Comparison of ENCODE assay signal across 1 cellular context in the genomic region with DNA sequence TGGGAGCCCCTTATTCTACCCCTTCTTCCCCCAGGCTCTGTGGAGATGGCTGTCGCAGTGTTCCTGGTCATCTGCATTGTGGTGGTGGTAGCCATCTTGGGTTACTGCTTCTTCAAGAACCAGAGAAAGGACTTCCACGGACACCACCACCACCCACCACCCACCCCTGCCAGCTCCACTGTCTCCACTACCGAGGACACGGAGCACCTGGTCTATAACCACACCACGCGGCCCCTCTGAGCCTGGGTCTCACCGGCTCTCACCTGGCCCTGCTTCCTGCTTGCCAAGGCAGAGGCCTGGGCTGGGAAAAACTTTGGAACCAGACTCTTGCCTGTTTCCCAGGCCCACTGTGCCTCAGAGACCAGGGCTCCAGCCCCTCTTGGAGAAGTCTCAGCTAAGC.
TF ChIP-seq lines count a peak whose summit lies in the region.

No MANE protein-coding gene starts in this region.

TF ChIP-seq in GM23338, 12 proteins besides CTCF, POLR2A, EP300 and RAD21:
- no peak for TF ChIP-seq CREB1 (CRISPR knock-in tag; IDR thresholded peaks at IDR 0.05; ENCODE audit: low read depth)
- TF ChIP-seq, protein P1, sequence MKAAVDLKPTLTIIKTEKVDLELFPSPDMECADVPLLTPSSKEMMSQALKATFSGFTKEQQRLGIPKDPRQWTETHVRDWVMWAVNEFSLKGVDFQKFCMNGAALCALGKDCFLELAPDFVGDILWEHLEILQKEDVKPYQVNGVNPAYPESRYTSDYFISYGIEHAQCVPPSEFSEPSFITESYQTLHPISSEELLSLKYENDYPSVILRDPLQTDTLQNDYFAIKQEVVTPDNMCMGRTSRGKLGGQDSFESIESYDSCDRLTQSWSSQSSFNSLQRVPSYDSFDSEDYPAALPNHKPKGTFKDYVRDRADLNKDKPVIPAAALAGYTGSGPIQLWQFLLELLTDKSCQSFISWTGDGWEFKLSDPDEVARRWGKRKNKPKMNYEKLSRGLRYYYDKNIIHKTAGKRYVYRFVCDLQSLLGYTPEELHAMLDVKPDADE (IDR thresholded peaks at IDR 0.05) = no peak
- TF ChIP-seq STAT1 (IDR thresholded peaks at IDR 0.05; ENCODE audit: unreplicated experiment) = no peak
- no peak for TF ChIP-seq POLR2AphosphoS5 (IDR thresholded peaks at IDR 0.05; ENCODE audit: low read depth)
- TF ChIP-seq, protein P2, sequence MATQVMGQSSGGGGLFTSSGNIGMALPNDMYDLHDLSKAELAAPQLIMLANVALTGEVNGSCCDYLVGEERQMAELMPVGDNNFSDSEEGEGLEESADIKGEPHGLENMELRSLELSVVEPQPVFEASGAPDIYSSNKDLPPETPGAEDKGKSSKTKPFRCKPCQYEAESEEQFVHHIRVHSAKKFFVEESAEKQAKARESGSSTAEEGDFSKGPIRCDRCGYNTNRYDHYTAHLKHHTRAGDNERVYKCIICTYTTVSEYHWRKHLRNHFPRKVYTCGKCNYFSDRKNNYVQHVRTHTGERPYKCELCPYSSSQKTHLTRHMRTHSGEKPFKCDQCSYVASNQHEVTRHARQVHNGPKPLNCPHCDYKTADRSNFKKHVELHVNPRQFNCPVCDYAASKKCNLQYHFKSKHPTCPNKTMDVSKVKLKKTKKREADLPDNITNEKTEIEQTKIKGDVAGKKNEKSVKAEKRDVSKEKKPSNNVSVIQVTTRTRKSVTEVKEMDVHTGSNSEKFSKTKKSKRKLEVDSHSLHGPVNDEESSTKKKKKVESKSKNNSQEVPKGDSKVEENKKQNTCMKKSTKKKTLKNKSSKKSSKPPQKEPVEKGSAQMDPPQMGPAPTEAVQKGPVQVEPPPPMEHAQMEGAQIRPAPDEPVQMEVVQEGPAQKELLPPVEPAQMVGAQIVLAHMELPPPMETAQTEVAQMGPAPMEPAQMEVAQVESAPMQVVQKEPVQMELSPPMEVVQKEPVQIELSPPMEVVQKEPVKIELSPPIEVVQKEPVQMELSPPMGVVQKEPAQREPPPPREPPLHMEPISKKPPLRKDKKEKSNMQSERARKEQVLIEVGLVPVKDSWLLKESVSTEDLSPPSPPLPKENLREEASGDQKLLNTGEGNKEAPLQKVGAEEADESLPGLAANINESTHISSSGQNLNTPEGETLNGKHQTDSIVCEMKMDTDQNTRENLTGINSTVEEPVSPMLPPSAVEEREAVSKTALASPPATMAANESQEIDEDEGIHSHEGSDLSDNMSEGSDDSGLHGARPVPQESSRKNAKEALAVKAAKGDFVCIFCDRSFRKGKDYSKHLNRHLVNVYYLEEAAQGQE (IDR thresholded peaks at IDR 0.05; ENCODE audit: unreplicated experiment) = no peak
- TF ChIP-seq EZH2phosphoT487 (IDR thresholded peaks at IDR 0.05; ENCODE audit: unreplicated experiment) = no peak
- no peak for TF ChIP-seq EZH2 (IDR thresholded peaks at IDR 0.05; ENCODE audit: low read depth, unreplicated experiment)
- no peak for TF ChIP-seq ZNF114 (CRISPR knock-in tag; IDR thresholded peaks at IDR 0.05)
- TF ChIP-seq JUNB (IDR thresholded peaks at IDR 0.05; ENCODE audit: unreplicated experiment) = no peak
- TF ChIP-seq, protein P3, sequence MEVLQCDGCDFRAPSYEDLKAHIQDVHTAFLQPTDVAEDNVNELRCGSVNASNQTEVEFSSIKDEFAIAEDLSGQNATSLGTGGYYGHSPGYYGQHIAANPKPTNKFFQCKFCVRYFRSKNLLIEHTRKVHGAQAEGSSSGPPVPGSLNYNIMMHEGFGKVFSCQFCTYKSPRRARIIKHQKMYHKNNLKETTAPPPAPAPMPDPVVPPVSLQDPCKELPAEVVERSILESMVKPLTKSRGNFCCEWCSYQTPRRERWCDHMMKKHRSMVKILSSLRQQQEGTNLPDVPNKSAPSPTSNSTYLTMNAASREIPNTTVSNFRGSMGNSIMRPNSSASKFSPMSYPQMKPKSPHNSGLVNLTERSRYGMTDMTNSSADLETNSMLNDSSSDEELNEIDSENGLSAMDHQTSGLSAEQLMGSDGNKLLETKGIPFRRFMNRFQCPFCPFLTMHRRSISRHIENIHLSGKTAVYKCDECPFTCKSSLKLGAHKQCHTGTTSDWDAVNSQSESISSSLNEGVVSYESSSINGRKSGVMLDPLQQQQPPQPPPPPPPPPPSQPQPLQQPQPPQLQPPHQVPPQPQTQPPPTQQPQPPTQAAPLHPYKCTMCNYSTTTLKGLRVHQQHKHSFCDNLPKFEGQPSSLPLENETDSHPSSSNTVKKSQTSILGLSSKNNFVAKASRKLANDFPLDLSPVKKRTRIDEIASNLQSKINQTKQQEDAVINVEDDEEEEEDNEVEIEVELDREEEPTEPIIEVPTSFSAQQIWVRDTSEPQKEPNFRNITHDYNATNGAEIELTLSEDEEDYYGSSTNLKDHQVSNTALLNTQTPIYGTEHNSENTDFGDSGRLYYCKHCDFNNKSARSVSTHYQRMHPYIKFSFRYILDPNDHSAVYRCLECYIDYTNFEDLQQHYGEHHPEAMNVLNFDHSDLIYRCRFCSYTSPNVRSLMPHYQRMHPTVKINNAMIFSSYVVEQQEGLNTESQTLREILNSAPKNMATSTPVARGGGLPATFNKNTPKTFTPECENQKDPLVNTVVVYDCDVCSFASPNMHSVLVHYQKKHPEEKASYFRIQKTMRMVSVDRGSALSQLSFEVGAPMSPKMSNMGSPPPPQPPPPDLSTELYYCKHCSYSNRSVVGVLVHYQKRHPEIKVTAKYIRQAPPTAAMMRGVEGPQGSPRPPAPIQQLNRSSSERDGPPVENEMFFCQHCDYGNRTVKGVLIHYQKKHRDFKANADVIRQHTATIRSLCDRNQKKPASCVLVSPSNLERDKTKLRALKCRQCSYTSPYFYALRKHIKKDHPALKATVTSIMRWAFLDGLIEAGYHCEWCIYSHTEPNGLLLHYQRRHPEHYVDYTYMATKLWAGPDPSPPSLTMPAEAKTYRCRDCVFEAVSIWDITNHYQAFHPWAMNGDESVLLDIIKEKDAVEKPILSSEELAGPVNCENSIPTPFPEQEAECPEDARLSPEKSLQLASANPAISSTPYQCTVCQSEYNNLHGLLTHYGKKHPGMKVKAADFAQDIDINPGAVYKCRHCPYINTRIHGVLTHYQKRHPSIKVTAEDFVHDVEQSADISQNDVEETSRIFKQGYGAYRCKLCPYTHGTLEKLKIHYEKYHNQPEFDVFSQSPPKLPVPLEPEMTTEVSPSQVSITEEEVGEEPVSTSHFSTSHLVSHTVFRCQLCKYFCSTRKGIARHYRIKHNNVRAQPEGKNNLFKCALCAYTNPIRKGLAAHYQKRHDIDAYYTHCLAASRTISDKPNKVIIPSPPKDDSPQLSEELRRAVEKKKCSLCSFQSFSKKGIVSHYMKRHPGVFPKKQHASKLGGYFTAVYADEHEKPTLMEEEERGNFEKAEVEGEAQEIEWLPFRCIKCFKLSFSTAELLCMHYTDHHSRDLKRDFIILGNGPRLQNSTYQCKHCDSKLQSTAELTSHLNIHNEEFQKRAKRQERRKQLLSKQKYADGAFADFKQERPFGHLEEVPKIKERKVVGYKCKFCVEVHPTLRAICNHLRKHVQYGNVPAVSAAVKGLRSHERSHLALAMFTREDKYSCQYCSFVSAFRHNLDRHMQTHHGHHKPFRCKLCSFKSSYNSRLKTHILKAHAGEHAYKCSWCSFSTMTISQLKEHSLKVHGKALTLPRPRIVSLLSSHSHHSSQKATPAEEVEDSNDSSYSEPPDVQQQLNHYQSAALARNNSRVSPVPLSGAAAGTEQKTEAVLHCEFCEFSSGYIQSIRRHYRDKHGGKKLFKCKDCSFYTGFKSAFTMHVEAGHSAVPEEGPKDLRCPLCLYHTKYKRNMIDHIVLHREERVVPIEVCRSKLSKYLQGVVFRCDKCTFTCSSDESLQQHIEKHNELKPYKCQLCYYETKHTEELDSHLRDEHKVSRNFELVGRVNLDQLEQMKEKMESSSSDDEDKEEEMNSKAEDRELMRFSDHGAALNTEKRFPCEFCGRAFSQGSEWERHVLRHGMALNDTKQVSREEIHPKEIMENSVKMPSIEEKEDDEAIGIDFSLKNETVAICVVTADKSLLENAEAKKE (CRISPR knock-in tag; IDR thresholded peaks at IDR 0.05) = no peak
- TF ChIP-seq NANOG (IDR thresholded peaks at IDR 0.05; ENCODE audit: borderline replicate concordance) = no peak
- TF ChIP-seq ZNF331 (CRISPR knock-in tag; IDR thresholded peaks at IDR 0.05; ENCODE audit: low read depth) = no peak
TF ChIP-seq in GM23338: peak in this region for 0.
